7 cellular contexts compared by ENCODE assay signal in genomic region chr3:38165722-38166387, GRCh38. TPM values are rescaled to one million over a fixed set of nuclear protein-coding genes. Genes with fewer than 3 reads are reported as not detected.
DNase-seq lines count a peak whose midpoint lies in the region; TF ChIP-seq lines count a peak whose summit lies in the region.

No MANE protein-coding gene starts in this region.

- DNase-seq in HuH-7 (ENCODE audit: low spot score) = peak; percentile 49
- DNase-seq in activated naive CD8-positive, alpha-beta T cell treated with anti-CD3 and anti-CD28 coated beads for 36 hours = no peak
- DNase-seq in hepatocyte (ENCODE audit: low spot score) = peak; percentile 75
- DNase-seq in retina = peak; percentile 55
- no peak for DNase-seq in LoVo (ENCODE audit: low spot score)
- no peak for DNase-seq in activated gamma-delta T cell (lab: John Stamatoyannopoulos, UW)

- no peaks in the 10 kb centered on the region for H3K27me3 ChIP-seq in hepatocyte

- peak overlapping the region; percentile 50 for H2AFZ ChIP-seq in hepatocyte

- peaks cover 43% of the 10 kb centered on the region for H3K4me1 Mint-ChIP-seq in activated naive CD8-positive, alpha-beta T cell treated with anti-CD3 and anti-CD28 coated beads for 36 hours

- no peaks in the 10 kb centered on the region for H3K36me3 ChIP-seq in hepatocyte (replicated peaks; ENCODE audit: insufficient read depth, low read depth)

- H3K4me3 Mint-ChIP-seq in activated naive CD8-positive, alpha-beta T cell treated with anti-CD3 and anti-CD28 coated beads for 36 hours = peak overlapping the region; percentile 89

- WGBS in hepatocyte (ENCODE audit: low lambda C conversion rate, missing lambda C conversion rate) = 2% methylated on average over 14 of the region's 62 CpGs

- H3K4me3 ChIP-seq in GM08714 (ENCODE audit: low read length) = peak overlapping the region; percentile 81
- peak overlapping the region; percentile 61 for H3K4me3 ChIP-seq in hepatocyte

- H3K4me1 ChIP-seq in hepatocyte (ENCODE audit: insufficient read depth) = peaks cover 16% of the 10 kb centered on the region

- H3K79me2 ChIP-seq in hepatocyte = peaks cover 50% of the 10 kb centered on the region

- peak overlapping the region; percentile 87 for H3K4me2 ChIP-seq in hepatocyte

- peaks cover 23% of the 10 kb centered on the region for H4K20me1 ChIP-seq in hepatocyte (ENCODE audit: insufficient read depth, poor library complexity, severe bottlenecking)

- no peaks in the 10 kb centered on the region for H3K9me2 ChIP-seq in hepatocyte (replicated peaks; ENCODE audit: insufficient read depth)

- H3K27me3 Mint-ChIP-seq in activated naive CD8-positive, alpha-beta T cell treated with anti-CD3 and anti-CD28 coated beads for 36 hours = no peaks in the 10 kb centered on the region

- H3K9me3 Mint-ChIP-seq in activated naive CD8-positive, alpha-beta T cell treated with anti-CD3 and anti-CD28 coated beads for 36 hours = no peaks in the 10 kb centered on the region

- no peak for TF ChIP-seq CTCF in hepatocyte (IDR thresholded peaks at IDR 0.05; ENCODE audit: poor library complexity)

- H3K36me3 Mint-ChIP-seq in activated naive CD8-positive, alpha-beta T cell treated with anti-CD3 and anti-CD28 coated beads for 36 hours = peaks cover 35% of the 10 kb centered on the region

- H3K27ac Mint-ChIP-seq in activated naive CD8-positive, alpha-beta T cell treated with anti-CD3 and anti-CD28 coated beads for 36 hours = peak overlapping the region; percentile 100

- peak overlapping the region; percentile 98 for H3K27ac ChIP-seq in hepatocyte

- no peaks in the 10 kb centered on the region for H3K9me3 ChIP-seq in hepatocyte (ENCODE audit: low read depth)

RNA-seq across cellular contexts. Expression of gene OXSR1, which starts 0.5 kb away (rescaled TPM):
- total RNA-seq in activated naive CD8-positive, alpha-beta T cell treated with anti-CD3 and anti-CD28 coated beads for 36 hours = 10 to 100 TPM; 57.3 to 59.9 TPM
- total RNA-seq in hepatocyte = 30.7 TPM in 2 replicates
- polyA plus RNA-seq in hepatocyte = 11.7 and 15.7 TPM in 2 replicates

RNA-seq across cellular contexts. Expression of gene MYD88, which starts 27.4 kb away (rescaled TPM):
- total RNA-seq in activated naive CD8-positive, alpha-beta T cell treated with anti-CD3 and anti-CD28 coated beads for 36 hours = 10 to 100 TPM; 46.2 to 48.0 TPM
- total RNA-seq in hepatocyte = 12.7 and 14.3 TPM in 2 replicates
- polyA plus RNA-seq in hepatocyte = 44.7 and 51.4 TPM in 2 replicates

RNA-seq across cellular contexts. Expression of gene ACAA1, which starts 28.9 kb away (rescaled TPM):
- 10 to 100 TPM; 69.0 to 70.2 TPM for total RNA-seq in activated naive CD8-positive, alpha-beta T cell treated with anti-CD3 and anti-CD28 coated beads for 36 hours
- 141 and 152 TPM in 2 replicates for total RNA-seq in hepatocyte
- 213 and 250 TPM in 2 replicates for polyA plus RNA-seq in hepatocyte

Comparison
In these comparisons a context has a peak if more than half of its experiments do, and no peak if none do; other contexts are left out.
1. DNase-seq: peak in HuH-7 (single experiment), hepatocyte (single experiment) and retina (single experiment); none in activated naive CD8-positive, alpha-beta T cell treated with anti-CD3 and anti-CD28 coated beads for 36 hours (single experiment), LoVo (single experiment) and activated gamma-delta T cell (single experiment).